7 cellular contexts compared by ENCODE assay signal in genomic region chr21:46226920-46227599, GRCh38. TPM values are rescaled to one million over a fixed set of nuclear protein-coding genes. Genes with fewer than 3 reads are reported as not detected.
DNase-seq lines count a peak whose midpoint lies in the region; ATAC-seq and TF ChIP-seq lines count a peak whose summit lies in the region.

No MANE protein-coding gene starts in this region.

- DNase-seq in GM06990 (ENCODE audit: extremely low read depth, insufficient read length) (peak; percentile 40), MG63 (no peak), cardiac fibroblast (ENCODE audit: low read depth in 2 of 2) (peak; percentile 79 to 91), mesenteric fat pad (ENCODE audit: low spot score) (peak; percentile 87), UCSD-AML1 (lab: John Stamatoyannopoulos, UW; ENCODE audit: unreplicated experiment) (no peak)
- no peak for DNase-seq in stimulated activated CD4-positive, alpha-beta T cell treated with anti-CD3 and anti-CD28 coated beads, Interleukin-12 subunit alpha, Interleukin-12 subunit beta, amount 100 ng/mL, for 4 hours

- H3K27me3 ChIP-seq in GM06990 (replicated peaks; ENCODE audit: control insufficient read depth, insufficient read depth, low read length): no peaks in the 10 kb centered on the region
- no peaks in the 10 kb centered on the region for H3K27me3 ChIP-seq in MG63

- no peaks in the 10 kb centered on the region; the same call in 1 of the 2 replicates for H3K9me3 ChIP-seq in MG63

- no peak for ATAC-seq in GM21447 (IDR thresholded peaks at IDR 0.05; ENCODE audit: unreplicated experiment)

- no peak for TF ChIP-seq CTCF in GM06990 (IDR thresholded peaks at IDR 0.05; ENCODE audit: insufficient read depth, low read length, poor library complexity, severe bottlenecking)
- no peak for TF ChIP-seq CTCF in cardiac fibroblast (IDR thresholded peaks at IDR 0.05; ENCODE audit: low read depth, low read length)

- H3K4me3 ChIP-seq in GM06990 (replicated peaks; ENCODE audit: low read depth, low read length) (peak overlapping the region; percentile 82), MG63 (peak overlapping the region; percentile 97), cardiac fibroblast (replicated peaks in 1 of 2; ENCODE audit: low read depth in 2 of 2, low read length in 2 of 2) (peak overlapping the region; percentile 76 to 91)

- H3K36me3 ChIP-seq in GM06990 (ENCODE audit: control insufficient read depth, insufficient read depth, low read length): peaks cover 5% of the 10 kb centered on the region
- peaks cover 36% of the 10 kb centered on the region for H3K36me3 ChIP-seq in MG63

RNA-seq across cellular contexts. Expression of gene LSS, which starts 1.5 kb away (rescaled TPM):
- total RNA-seq in MG63 (2014; rRNA removed; shearing (Covaris generic); ENCODE audit: low replicate concordance): 46.6 and 66.7 TPM in 2 replicates
- 81.3 TPM for total RNA-seq in mesenteric fat pad

RNA-seq across cellular contexts. Expression of gene SPATC1L, which starts 42.8 kb away (rescaled TPM):
- 2.0 and 2.4 TPM in 2 replicates for total RNA-seq in MG63 (2014; rRNA removed; shearing (Covaris generic); ENCODE audit: low replicate concordance)
- 5.9 TPM for total RNA-seq in mesenteric fat pad

RNA-seq across cellular contexts. Expression of gene MCM3AP, which starts 58.4 kb away (rescaled TPM):
- total RNA-seq in MG63 (2014; rRNA removed; shearing (Covaris generic); ENCODE audit: low replicate concordance): 76.0 and 108 TPM in 2 replicates
- 89.8 TPM for total RNA-seq in mesenteric fat pad

RNA-seq across cellular contexts. Expression of gene YBEY, which starts 59.1 kb away (rescaled TPM):
- 42.8 and 55.8 TPM in 2 replicates for total RNA-seq in MG63 (2014; rRNA removed; shearing (Covaris generic); ENCODE audit: low replicate concordance)
- total RNA-seq in mesenteric fat pad: 11.1 TPM

Comparison
In these comparisons a context has a peak if more than half of its experiments do, and no peak if none do; other contexts are left out.
1. DNase-seq: peak in GM06990 (single experiment), cardiac fibroblast (2 of 2) and mesenteric fat pad (single experiment); none in MG63 (single experiment), UCSD-AML1 (single experiment) and stimulated activated CD4-positive, alpha-beta T cell treated with anti-CD3 and anti-CD28 coated beads, Interleukin-12 subunit alpha, Interleukin-12 subunit beta, amount 100 ng/mL, for 4 hours (single experiment).
2. Peak in every context shown above with its lines, with median percentiles within 50 percentile points of each other: H3K4me3 ChIP-seq.